9 cellular contexts compared by ENCODE assay signal in the genomic region with DNA sequence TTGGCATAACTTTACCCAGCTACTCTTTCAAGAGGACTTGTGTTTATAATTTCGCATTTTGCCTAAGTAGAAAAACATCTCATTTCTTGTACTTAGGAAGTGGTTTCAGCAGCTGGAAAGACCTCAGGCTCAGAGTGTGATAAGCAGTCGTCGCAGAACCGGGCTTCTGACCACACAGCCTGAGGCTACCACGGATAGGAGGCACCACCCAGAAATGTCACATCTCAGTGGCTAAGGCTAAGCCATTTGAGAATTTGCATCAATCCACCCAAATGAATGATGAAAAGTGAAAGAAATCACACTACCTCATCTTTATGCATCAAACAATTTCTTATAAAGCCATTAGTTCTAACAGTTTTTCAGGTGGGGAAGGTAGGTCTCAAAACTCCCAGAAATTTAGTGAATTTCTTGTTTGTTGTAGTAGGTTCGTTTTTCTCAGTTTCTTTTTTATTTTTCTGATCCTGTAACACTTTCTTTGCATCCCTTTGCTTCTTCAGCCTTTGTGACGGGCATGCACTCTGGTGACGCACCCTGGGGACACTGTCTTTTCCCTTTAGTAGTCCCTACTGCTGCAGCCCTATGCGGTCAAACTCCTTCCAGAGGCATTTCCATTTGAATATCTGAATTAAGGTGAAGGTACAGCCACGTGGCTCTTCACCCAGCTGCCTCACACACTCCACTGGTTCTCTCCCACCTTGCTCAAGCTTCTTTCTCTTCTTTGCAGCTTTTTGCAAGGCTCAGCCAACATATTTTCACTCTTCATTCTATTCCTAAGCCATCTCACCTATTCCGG.
DNase-seq lines count a peak whose midpoint lies in the region; ATAC-seq, FAIRE-seq and TF ChIP-seq lines count a peak whose summit lies in the region.
"Had no signal": no experiment of that assay in that cellular context is flagged by ENCODE, and none has a peak within 500 bp of the region (broad histone marks: within the 10 kb centered on the region; RNA-seq: fewer than 3 reads in every experiment).

No MANE protein-coding gene starts in this region.

- RAD21 ChIA-PET in GM12878 (lab: Charles Lee; ENCODE audit: unreplicated experiment): interaction anchor here (0.9 to 3.7 kb wide), 9 partner anchors 8 to 67 kb away, joined by 3 to 18 read pairs (median 6); no protein-coding TSS in a partner anchor

- H3K4me3 Mint-ChIP-seq in stimulated activated naive B cell treated with anti-CD40 and anti-IgM and Interleukin-4, amounts not matched to agents 10 μg/mL and 1 μg/mL and 100 μg/mL, for 72 hours: peak overlapping the region; percentile 80 to 81

- peak overlapping the region; percentile 71 for H2AFZ ChIP-seq in GM12878 (ENCODE audit: control insufficient read depth, low read depth, low read length)

- ATAC-seq in GM12878 (peak; percentile 81), SK-N-SH treated with all-trans-retinoic acid at 6 μM for 48 hours (no peak), GM18873 (IDR thresholded peaks at IDR 0.05; ENCODE audit: low FRiP score, unreplicated experiment) (no peak)
- peak; percentile 82 to 85 for ATAC-seq in stimulated activated naive B cell treated with anti-CD40 and anti-IgM and Interleukin-4, amounts not matched to agents 10 μg/mL and 1 μg/mL and 100 μg/mL, for 72 hours (replicated peaks)

- no peaks in the 10 kb centered on the region for H3K36me3 ChIP-seq in GM12878 (ENCODE audit: control insufficient read depth in 2 of 2, insufficient read depth in 2 of 2, low read length in 1 of 2)

- 5% methylated on average over 11 of the region's 11 CpGs for WGBS in GM12878 (ENCODE audit: insufficient coverage, insufficient replicate concordance, low lambda C conversion rate, missing lambda C conversion rate)

- peak overlapping the region; percentile 92 for H3K27ac Mint-ChIP-seq in stimulated activated naive B cell treated with anti-CD40 and anti-IgM and Interleukin-4, amounts not matched to agents 10 μg/mL and 1 μg/mL and 100 μg/mL, for 72 hours

- H3K9ac ChIP-seq in GM12878 (ENCODE audit: control insufficient read depth, insufficient read depth, low read length): peak overlapping the region; percentile 68

- H3K9me3 Mint-ChIP-seq in stimulated activated naive B cell treated with anti-CD40 and anti-IgM and Interleukin-4, amounts not matched to agents 10 μg/mL and 1 μg/mL and 100 μg/mL, for 72 hours: no peaks in the 10 kb centered on the region

- in situ Hi-C loops in GM12878 (cut with MboI): no loop called here

- no peaks in the 10 kb centered on the region for H3K27me3 Mint-ChIP-seq in stimulated activated naive B cell treated with anti-CD40 and anti-IgM and Interleukin-4, amounts not matched to agents 10 μg/mL and 1 μg/mL and 100 μg/mL, for 72 hours

- no peaks in the 10 kb centered on the region for H3K27me3 ChIP-seq in GM12878 (replicated peaks in 1 of 2; ENCODE audit: control insufficient read depth in 2 of 2, insufficient read depth in 2 of 2, low read length in 1 of 2)

- intact Hi-C loops in GM12878 (cut with micrococcal nuclease; ENCODE audit: unreplicated experiment): no loop called here

- TSS peak; percentile 92 for BruUV-seq in GM12878 (replicated peaks; lab: Mats Ljungman, UMichigan)

- peak; percentile 56 to 60; a peak in 2 of 4 replicates for TF ChIP-seq EP300 in GM12878 (IDR thresholded peaks at IDR 0.05; ENCODE audit: borderline replicate concordance in 1 of 2, control insufficient read depth in 1 of 2, low read depth in 2 of 2, low read length in 2 of 2)

- TF ChIP-seq POLR2A in GM12878 (IDR thresholded peaks at IDR 0.05; ENCODE audit: low read depth, low read length): no peak

- CTCF ChIA-PET in GM12878 (lab: Yijun Ruan, JAX): interaction anchor here (0.6 to 2.0 kb wide), 5 partner anchors 11 to 72 kb away, joined by 3 to 7 read pairs (median 3); no protein-coding TSS in a partner anchor

- peaks cover 55 to 90% of the 10 kb centered on the region in 2 donors for H3K4me1 Mint-ChIP-seq in stimulated activated naive B cell treated with anti-CD40 and anti-IgM and Interleukin-4, amounts not matched to agents 10 μg/mL and 1 μg/mL and 100 μg/mL, for 72 hours

- SMC1A ChIA-PET in GM12878 (lab: Charles Lee; ENCODE audit: uncharacterized antibody, unreplicated experiment): interaction anchor here (0.7 to 4.8 kb wide), 13 partner anchors 9 to 83 kb away, joined by 3 to 39 read pairs (median 4); a partner anchor contains a TSS

- H3K9me3 ChIP-seq in GM12878 (replicated peaks; ENCODE audit: control insufficient read depth, insufficient read depth, low read length): no peaks in the 10 kb centered on the region

- H3K27ac ChIP-seq in GM12878 (ENCODE audit: control insufficient read depth, insufficient read depth): peak overlapping the region; percentile 81
- H3K27ac ChIP-seq: C4-2B had no signal

- peaks cover 45% of the 10 kb centered on the region for H3K4me1 ChIP-seq in GM12878 (ENCODE audit: control insufficient read depth, insufficient read depth, low read length)

- no peaks in the 10 kb centered on the region for H4K20me1 ChIP-seq in GM12878 (ENCODE audit: control insufficient read depth, insufficient read depth)

- peak overlapping the region; percentile 94 for H3K4me2 ChIP-seq in GM12878 (ENCODE audit: control insufficient read depth, insufficient read depth)

- H3K4me3 ChIP-seq in GM12878: peak overlapping the region; percentile 29; the same call in 1 of the 2 replicates

- H3K79me2 ChIP-seq in GM12878 (ENCODE audit: control insufficient read depth, insufficient read depth, low read length): no peaks in the 10 kb centered on the region

- no peaks in the 10 kb centered on the region for H3K36me3 Mint-ChIP-seq in stimulated activated naive B cell treated with anti-CD40 and anti-IgM and Interleukin-4, amounts not matched to agents 10 μg/mL and 1 μg/mL and 100 μg/mL, for 72 hours

- TF ChIP-seq RAD21 in GM12878 (IDR thresholded peaks at IDR 0.05; ENCODE audit: insufficient read depth, low read depth, low read length): no peak

- POLR2A ChIA-PET in GM12878 (lab: Charles Lee): interaction anchor here (0.6 to 1.4 kb wide), 4 partner anchors 8 to 18 kb away, joined by 3 to 6 read pairs (median 3); no protein-coding TSS in a partner anchor

- FAIRE-seq in GM12878 (lab: Jason Lieb, UNC): peak; percentile 76

- peak; percentile 26 for DNase-seq in activated CD8-positive, alpha-beta memory T cell treated with anti-CD3 and anti-CD28 coated beads, Interleukin-2, amount 50 U/mL, for 4 hours
- DNase-seq in activated CD8-positive, alpha-beta memory T cell treated with anti-CD3 and anti-CD28 coated beads for 24 hours: no peak
- DNase-seq in H4 (ENCODE audit: low spot score) (peak; percentile 67), M059J (ENCODE audit: low read depth) (peak; percentile 68), GM12878 (ENCODE audit: low read depth, low spot score) (no peak)
- DNase-seq in stimulated activated naive B cell treated with anti-CD40 and anti-IgM and Interleukin-4, amounts not matched to agents 10 μg/mL and 1 μg/mL and 100 μg/mL, for 72 hours: peak; percentile 36

- no peak for TF ChIP-seq CTCF in GM12878 (IDR thresholded peaks at IDR 0.05 in 2 of 3, conservative IDR thresholded peaks at IDR 0.05 in 1 of 3; ENCODE audit: control insufficient read depth in 2 of 3, extremely low read depth in 1 of 3, insufficient read depth in 1 of 3, low read depth in 3 of 3, low read length in 3 of 3)

TF ChIP-seq in GM12878, 131 proteins besides CTCF, POLR2A, EP300 and RAD21 (continues in another document):
- TF ChIP-seq MTA2 (IDR thresholded peaks at IDR 0.05; ENCODE audit: low read depth) (peak; percentile 43; the same call in 1 of the 2 replicates), ZNF217 (IDR thresholded peaks at IDR 0.05) (no peak; the same call in 1 of the 2 replicates), EED (IDR thresholded peaks at IDR 0.05; ENCODE audit: low read depth) (peak; percentile 38; the same call in 1 of the 2 replicates), CHD2 (IDR thresholded peaks at IDR 0.05; ENCODE audit: borderline replicate concordance, low read depth, low read length) (0 out of 2 replicates have a peak, but pooled peaks have one; percentile 39), JUNB (IDR thresholded peaks at IDR 0.05) (peak; percentile 51)
- TF ChIP-seq, protein P1, sequence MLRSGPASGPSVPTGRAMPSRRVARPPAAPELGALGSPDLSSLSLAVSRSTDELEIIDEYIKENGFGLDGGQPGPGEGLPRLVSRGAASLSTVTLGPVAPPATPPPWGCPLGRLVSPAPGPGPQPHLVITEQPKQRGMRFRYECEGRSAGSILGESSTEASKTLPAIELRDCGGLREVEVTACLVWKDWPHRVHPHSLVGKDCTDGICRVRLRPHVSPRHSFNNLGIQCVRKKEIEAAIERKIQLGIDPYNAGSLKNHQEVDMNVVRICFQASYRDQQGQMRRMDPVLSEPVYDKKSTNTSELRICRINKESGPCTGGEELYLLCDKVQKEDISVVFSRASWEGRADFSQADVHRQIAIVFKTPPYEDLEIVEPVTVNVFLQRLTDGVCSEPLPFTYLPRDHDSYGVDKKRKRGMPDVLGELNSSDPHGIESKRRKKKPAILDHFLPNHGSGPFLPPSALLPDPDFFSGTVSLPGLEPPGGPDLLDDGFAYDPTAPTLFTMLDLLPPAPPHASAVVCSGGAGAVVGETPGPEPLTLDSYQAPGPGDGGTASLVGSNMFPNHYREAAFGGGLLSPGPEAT (IDR thresholded peaks at IDR 0.05; ENCODE audit: low read depth): 0 out of 2 replicates have a peak, but pooled peaks have one; percentile 36

TF ChIP-seq in SK-N-SH treated with all-trans-retinoic acid at 6 μM for 48 hours, 23 proteins besides CTCF, POLR2A, EP300 and RAD21 (continues in another document):
- TF ChIP-seq BACH2 (CRISPR knock-in tag; IDR thresholded peaks at IDR 0.05; ENCODE audit: borderline replicate concordance): no peak
- TF ChIP-seq, protein P2, sequence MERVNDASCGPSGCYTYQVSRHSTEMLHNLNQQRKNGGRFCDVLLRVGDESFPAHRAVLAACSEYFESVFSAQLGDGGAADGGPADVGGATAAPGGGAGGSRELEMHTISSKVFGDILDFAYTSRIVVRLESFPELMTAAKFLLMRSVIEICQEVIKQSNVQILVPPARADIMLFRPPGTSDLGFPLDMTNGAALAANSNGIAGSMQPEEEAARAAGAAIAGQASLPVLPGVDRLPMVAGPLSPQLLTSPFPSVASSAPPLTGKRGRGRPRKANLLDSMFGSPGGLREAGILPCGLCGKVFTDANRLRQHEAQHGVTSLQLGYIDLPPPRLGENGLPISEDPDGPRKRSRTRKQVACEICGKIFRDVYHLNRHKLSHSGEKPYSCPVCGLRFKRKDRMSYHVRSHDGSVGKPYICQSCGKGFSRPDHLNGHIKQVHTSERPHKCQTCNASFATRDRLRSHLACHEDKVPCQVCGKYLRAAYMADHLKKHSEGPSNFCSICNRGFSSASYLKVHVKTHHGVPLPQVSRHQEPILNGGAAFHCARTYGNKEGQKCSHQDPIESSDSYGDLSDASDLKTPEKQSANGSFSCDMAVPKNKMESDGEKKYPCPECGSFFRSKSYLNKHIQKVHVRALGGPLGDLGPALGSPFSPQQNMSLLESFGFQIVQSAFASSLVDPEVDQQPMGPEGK (CRISPR knock-in tag; IDR thresholded peaks at IDR 0.05; ENCODE audit: borderline replicate concordance): no peak
- TF ChIP-seq ZNF565 (CRISPR knock-in tag; conservative IDR thresholded peaks at IDR 0.05; ENCODE audit: low read depth): no peak
- no peak for TF ChIP-seq ISL1 (CRISPR knock-in tag; IDR thresholded peaks at IDR 0.05)

Comparison
In these comparisons a context has a peak if more than half of its experiments do, and no peak if none do; other contexts are left out.
1. DNase-seq: peak in activated CD8-positive, alpha-beta memory T cell treated with anti-CD3 and anti-CD28 coated beads, Interleukin-2, amount 50 U/mL, for 4 hours (single experiment), H4 (single experiment), M059J (single experiment) and stimulated activated naive B cell treated with anti-CD40 and anti-IgM and Interleukin-4, amounts not matched to agents 10 μg/mL and 1 μg/mL and 100 μg/mL, for 72 hours (single experiment); none in activated CD8-positive, alpha-beta memory T cell treated with anti-CD3 and anti-CD28 coated beads for 24 hours (single experiment) and GM12878 (single experiment).
2. ATAC-seq: peak in GM12878 (single experiment) and stimulated activated naive B cell treated with anti-CD40 and anti-IgM and Interleukin-4, amounts not matched to agents 10 μg/mL and 1 μg/mL and 100 μg/mL, for 72 hours (2 of 2); none in SK-N-SH treated with all-trans-retinoic acid at 6 μM for 48 hours (single experiment) and GM18873 (single experiment).